In genomic region chr11:78432956-78433355, GRCh38 we compare ENCODE assay signal across 19 cellular contexts.
"Had no signal": no experiment of that assay in that cellular context is flagged by ENCODE, and none has a peak within 500 bp of the region (broad histone marks: within the 10 kb centered on the region; RNA-seq: fewer than 3 reads in every experiment).

No MANE protein-coding gene starts in this region.

- H3K27me3 ChIP-seq: colonic mucosa, foreskin keratinocyte, neutrophil, suprapubic skin, upper lobe of left lung had no signal

- H3K27ac ChIP-seq: colonic mucosa, foreskin keratinocyte, neutrophil, SK-N-MC, skin epidermis, suprapubic skin, upper lobe of left lung, VCaP had no signal

- H3K27me3 Mint-ChIP-seq: activated naive CD8-positive, alpha-beta T cell treated with anti-CD3 and anti-CD28 coated beads, Interleukin-2, amount 50 U/mL, for 24 hours; activated T-helper 17 cell treated with anti-CD3 and anti-CD28 coated beads, Interleukin-2, amount 50 U/mL, for 72 hours; naive thymus-derived CD8-positive, alpha-beta T cell had no signal

- H3K36me3 ChIP-seq: colonic mucosa, neutrophil, suprapubic skin, upper lobe of left lung had no signal

- H3K9me3 Mint-ChIP-seq: activated naive CD8-positive, alpha-beta T cell treated with anti-CD3 and anti-CD28 coated beads, Interleukin-2, amount 50 U/mL, for 24 hours; activated T-helper 17 cell treated with anti-CD3 and anti-CD28 coated beads, Interleukin-2, amount 50 U/mL, for 72 hours; naive thymus-derived CD8-positive, alpha-beta T cell had no signal

- ATAC-seq: activated naive CD8-positive, alpha-beta T cell treated with anti-CD3 and anti-CD28 coated beads, Interleukin-2, amount 50 U/mL, for 24 hours; activated T-helper 17 cell treated with anti-CD3 and anti-CD28 coated beads, Interleukin-2, amount 50 U/mL, for 72 hours; foreskin keratinocyte; left colon; naive thymus-derived CD8-positive, alpha-beta T cell; stimulated activated naive CD8-positive, alpha-beta T cell treated with anti-CD3 and anti-CD28 coated beads, Interleukin-15, Interleukin-2, amounts not matched to agents 100 U/mL and 50 U/mL, for 24 hours had no signal

- H3K4me3 ChIP-seq: colonic mucosa, SK-N-MC, skin epidermis, suprapubic skin, upper lobe of left lung had no signal

- H3K4me1 ChIP-seq: upper lobe of left lung had no signal

- H3K4me3 Mint-ChIP-seq: activated naive CD8-positive, alpha-beta T cell treated with anti-CD3 and anti-CD28 coated beads, Interleukin-2, amount 50 U/mL, for 24 hours; activated T-helper 17 cell treated with anti-CD3 and anti-CD28 coated beads, Interleukin-2, amount 50 U/mL, for 72 hours; naive thymus-derived CD8-positive, alpha-beta T cell had no signal

- H3K9me3 ChIP-seq: colonic mucosa, neutrophil, suprapubic skin, upper lobe of left lung had no signal

- DNase-seq: activated CD4-positive, alpha-beta T cell treated with anti-CD3 and anti-CD28 coated beads for 1 hour; activated CD4-positive, alpha-beta T cell treated with anti-CD3 and anti-CD28 coated beads, Interleukin-2, amount 50 U/mL, for 48 hours; activated naive CD4-positive, alpha-beta T cell treated with Interleukin-2 at 50 U/mL for 16 hours; activated naive CD8-positive, alpha-beta T cell treated with anti-CD3 and anti-CD28 coated beads, Interleukin-2, amount 50 U/mL, for 24 hours; caudate nucleus; colonic mucosa; naive thymus-derived CD8-positive, alpha-beta T cell; stimulated activated CD4-positive, alpha-beta T cell treated with anti-CD3 and anti-CD28 coated beads, Interleukin-4, amount 100 ng/mL, for 24 hours; stimulated activated naive CD8-positive, alpha-beta T cell treated with anti-CD3 and anti-CD28 coated beads, Interleukin-15, Interleukin-2, amounts not matched to agents 100 U/mL and 50 U/mL, for 24 hours; T-helper 1 cell; upper lobe of left lung had no signal

- H3K27ac Mint-ChIP-seq: activated naive CD8-positive, alpha-beta T cell treated with anti-CD3 and anti-CD28 coated beads, Interleukin-2, amount 50 U/mL, for 24 hours; activated T-helper 17 cell treated with anti-CD3 and anti-CD28 coated beads, Interleukin-2, amount 50 U/mL, for 72 hours had no signal
